ENCODE assay signal across 18 cellular contexts in the genomic region with DNA sequence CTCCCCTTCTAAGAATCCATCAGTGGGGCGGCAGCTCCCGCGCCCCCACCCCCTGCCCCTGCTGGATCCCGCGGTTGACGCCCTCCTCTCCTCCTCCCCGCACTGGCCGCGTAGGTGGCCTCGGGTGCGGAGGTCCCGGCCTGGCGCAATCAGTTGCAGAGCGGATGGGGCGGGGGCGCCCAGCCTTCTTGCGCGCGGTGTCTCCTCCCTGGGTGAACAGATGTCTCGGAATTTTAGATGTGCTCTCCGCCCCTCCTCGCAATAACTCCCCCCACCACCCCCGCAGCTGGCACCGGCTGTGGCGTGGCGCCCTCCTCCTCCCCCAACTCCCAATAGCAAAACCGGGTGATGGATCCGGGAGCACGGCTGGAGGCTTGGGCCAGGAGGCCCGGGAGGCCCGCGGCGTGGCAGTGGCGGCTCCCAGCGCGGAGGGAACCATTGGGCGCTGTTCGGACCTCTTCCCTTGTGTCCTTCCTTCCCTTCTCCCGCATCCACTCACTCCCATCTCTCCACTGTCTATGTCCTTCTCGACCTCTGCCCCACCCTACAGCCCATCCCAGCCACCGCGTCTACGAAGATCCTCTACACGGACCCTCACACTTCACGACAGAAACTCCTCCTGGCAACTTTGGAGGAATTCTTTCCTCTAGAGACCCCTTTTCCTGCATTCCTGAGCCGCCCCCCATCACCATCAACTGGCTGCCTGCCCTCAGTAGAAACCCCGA. TPM values are rescaled to one million over a fixed set of nuclear protein-coding genes. Genes with fewer than 3 reads are reported as not detected.
"Had no signal": no experiment of that assay in that cellular context is flagged by ENCODE, and none has a peak within 500 bp of the region (broad histone marks: within the 10 kb centered on the region; RNA-seq: fewer than 3 reads in every experiment).

No MANE protein-coding gene starts in this region.

- H3K36me3 Mint-ChIP-seq: activated CD4-positive, alpha-beta memory T cell treated with anti-CD3 and anti-CD28 coated beads for 36 hours; activated naive CD8-positive, alpha-beta T cell treated with anti-CD3 and anti-CD28 coated beads for 36 hours had no signal

- DNase-seq: activated CD4-positive, alpha-beta memory T cell treated with anti-CD3 and anti-CD28 coated beads for 36 hours; activated effector memory CD4-positive, alpha-beta T cell treated with anti-CD3 and anti-CD28 coated beads, Interleukin-2, amount 50 U/mL, for 16 hours; activated naive CD8-positive, alpha-beta T cell treated with anti-CD3 and anti-CD28 coated beads for 36 hours; activated T-cell treated with anti-CD3 and anti-CD28 coated beads, Interleukin-2, amount 50 U/mL, for 4 hours; foreskin melanocyte; heart left ventricle; left ventricle myocardium superior; mesendoderm; nephron progenitor cell; sigmoid colon; stimulated activated CD4-positive, alpha-beta T cell treated with anti-CD3 and anti-CD28 coated beads, Interleukin-12 subunit alpha, Interleukin-12 subunit beta, amount 100 ng/mL, for 4 hours; stimulated activated naive CD4-positive, alpha-beta T cell; T-helper 17 cell; transverse colon had no signal

- H3K4me3 ChIP-seq: breast epithelium, heart left ventricle, sigmoid colon, transverse colon had no signal

- H3K9me3 ChIP-seq: breast epithelium, heart left ventricle, sigmoid colon, transverse colon had no signal

- H3K4me3 Mint-ChIP-seq: activated CD4-positive, alpha-beta memory T cell treated with anti-CD3 and anti-CD28 coated beads for 36 hours; activated naive CD8-positive, alpha-beta T cell treated with anti-CD3 and anti-CD28 coated beads for 36 hours; activated T-cell treated with anti-CD3 and anti-CD28 coated beads, Interleukin-2, amount 50 U/mL, for 4 hours; nephron progenitor cell; T-helper 17 cell had no signal

- H3K9me3 Mint-ChIP-seq: activated CD4-positive, alpha-beta memory T cell treated with anti-CD3 and anti-CD28 coated beads for 36 hours; activated naive CD8-positive, alpha-beta T cell treated with anti-CD3 and anti-CD28 coated beads for 36 hours; activated T-cell treated with anti-CD3 and anti-CD28 coated beads, Interleukin-2, amount 50 U/mL, for 4 hours; nephron progenitor cell had no signal

- H3K27ac Mint-ChIP-seq: activated CD4-positive, alpha-beta memory T cell treated with anti-CD3 and anti-CD28 coated beads for 36 hours; activated naive CD8-positive, alpha-beta T cell treated with anti-CD3 and anti-CD28 coated beads for 36 hours; nephron progenitor cell; T-helper 17 cell had no signal

- H3K27ac ChIP-seq: breast epithelium, heart left ventricle, sigmoid colon, transverse colon had no signal

- H3K4me1 ChIP-seq: breast epithelium had no signal

- H3K4me1 Mint-ChIP-seq: nephron progenitor cell had no signal

- H3K36me3 ChIP-seq: breast epithelium, heart left ventricle, sigmoid colon, transverse colon had no signal

- ATAC-seq: heart left ventricle, left ventricle myocardium superior, T-helper 17 cell had no signal

RNA-seq across cellular contexts. Expression of a gene that starts 11.0 kb away (rescaled TPM):
- total RNA-seq: activated CD4-positive, alpha-beta memory T cell treated with anti-CD3 and anti-CD28 coated beads for 36 hours; activated naive CD8-positive, alpha-beta T cell treated with anti-CD3 and anti-CD28 coated beads for 36 hours; activated T-cell treated with anti-CD3 and anti-CD28 coated beads, Interleukin-2, amount 50 U/mL, for 4 hours; breast epithelium; heart left ventricle; kidney epithelial cell; left ventricle myocardium superior; osteocyte; pulmonary artery endothelial cell; T-helper 17 cell; transverse colon had no signal
- polyA plus RNA-seq: heart left ventricle had no signal

RNA-seq across cellular contexts. Expression of a gene that starts 30.0 kb away (rescaled TPM):
- total RNA-seq: activated CD4-positive, alpha-beta memory T cell treated with anti-CD3 and anti-CD28 coated beads for 36 hours; activated naive CD8-positive, alpha-beta T cell treated with anti-CD3 and anti-CD28 coated beads for 36 hours; kidney epithelial cell; pulmonary artery endothelial cell had no signal
